In genomic region chr5:175700991-175701390, GRCh38 we compare ENCODE assay signal across 12 cellular contexts. TPM values are rescaled to one million over a fixed set of nuclear protein-coding genes. Genes with fewer than 3 reads are reported as not detected.
A peak's percentile ranks its signal among the peaks of the same experiment; 100 is the strongest.
DNase-seq lines count a peak whose midpoint lies in the region; ATAC-seq and TF ChIP-seq lines count a peak whose summit lies in the region.
"Had no signal": no experiment of that assay in that cellular context is flagged by ENCODE, and none has a peak within 500 bp of the region (broad histone marks: within the 10 kb centered on the region; RNA-seq: fewer than 3 reads in every experiment).

No MANE protein-coding gene starts in this region.

- H3K4me1 ChIP-seq in Caco-2, result peaks cover 7% of the 10 kb centered on the region
- H3K4me1 ChIP-seq in GM23338 (ENCODE audit: insufficient read depth), result peaks cover 13% of the 10 kb centered on the region

- DNase-seq in Caco-2 (peak in 1 of 2 experiments; percentile 27), GM23338 (ENCODE audit: low spot score) (peak; percentile 29), WTC11 (ENCODE audit: low spot score) (peak; percentile 9), mesenteric fat pad (ENCODE audit: low spot score) (peak; percentile 28), NCI-H524 treated with DMSO at 0.1 percent for 48 hours (lab: John Stamatoyannopoulos, UW) (no peak), NCI-H446 (lab: John Stamatoyannopoulos, UW) (no peak)
- DNase-seq in stimulated activated naive CD4-positive, alpha-beta T cell (lab: John Stamatoyannopoulos, UW), result no peak
- DNase-seq: activated CD4-positive, alpha-beta T cell treated with anti-CD3 and anti-CD28 coated beads, Interleukin-2, amount 50 U/mL, for 1 hour; natural killer cell; NCI-H1048 had no signal

- H3K36me3 ChIP-seq in Caco-2 (ENCODE audit: control insufficient read depth, insufficient read depth, low read length) (no peaks in the 10 kb centered on the region), GM23338 (ENCODE audit: insufficient read depth) (no peaks in the 10 kb centered on the region)

- H3K9me3 Mint-ChIP-seq in Caco-2 (ENCODE audit: unreplicated experiment) (peaks cover 10% of the 10 kb centered on the region), GM23338 (peaks cover 4% of the 10 kb centered on the region; the same call in 1 of the 3 replicates), WTC11 (peaks cover 11% of the 10 kb centered on the region; the same call in 1 of the 2 replicates)

- H3K27ac Mint-ChIP-seq in Caco-2 (ENCODE audit: unreplicated experiment) (no peak overlapping the region), GM23338 (no peak overlapping the region), WTC11 (no peak overlapping the region)
- H3K27ac Mint-ChIP-seq: brain, natural killer cell had no signal

- no peak overlapping the region for H3K27ac ChIP-seq in GM23338 (ENCODE audit: low read depth)

- peaks cover 6% of the 10 kb centered on the region for H3K36me3 Mint-ChIP-seq in Caco-2 (ENCODE audit: insufficient read depth, unreplicated experiment)
- no peaks in the 10 kb centered on the region; the same call in 2 of the 3 replicates for H3K36me3 Mint-ChIP-seq in GM23338 (ENCODE audit: low read depth)
- H3K36me3 Mint-ChIP-seq in WTC11, result peaks cover 4% of the 10 kb centered on the region; the same call in 1 of the 2 replicates
- H3K36me3 Mint-ChIP-seq: natural killer cell had no signal

- H3K27me3 Mint-ChIP-seq in Caco-2 (ENCODE audit: insufficient read depth, unreplicated experiment) (peaks cover 4% of the 10 kb centered on the region), GM23338 (ENCODE audit: insufficient read depth, low read depth, poor library complexity) (peaks cover 13% of the 10 kb centered on the region), WTC11 (ENCODE audit: low read depth) (no peaks in the 10 kb centered on the region; the same call in 1 of the 2 replicates)

- no peak overlapping the region for H2AFZ ChIP-seq in GM23338

- H4K20me1 ChIP-seq in GM23338 (replicated peaks; ENCODE audit: insufficient read depth), result no peaks in the 10 kb centered on the region

- no peak overlapping the region for H3K4me3 Mint-ChIP-seq in Caco-2 (ENCODE audit: unreplicated experiment)
- no peak overlapping the region for H3K4me3 Mint-ChIP-seq in GM23338
- no peak overlapping the region for H3K4me3 Mint-ChIP-seq in WTC11
- H3K4me3 Mint-ChIP-seq: brain, natural killer cell had no signal

- H3K27me3 ChIP-seq in Caco-2 (replicated peaks; ENCODE audit: control insufficient read depth, insufficient read depth, low read length) (no peaks in the 10 kb centered on the region), GM23338 (ENCODE audit: insufficient read depth) (no peaks in the 10 kb centered on the region)

- CTCF ChIA-PET in Caco-2 (lab: Charles Lee), result interaction anchor here (1.0 to 1.3 kb wide), 5 partner anchors 12 to 169 kb away, joined by 3 to 6 read pairs (median 5); no protein-coding TSS in a partner anchor
- CTCF ChIA-PET in WTC11 (lab: Charles Lee), result interaction anchor here (1.1 to 8.1 kb wide), 12 partner anchors 10 to 168 kb away, joined by 3 to 68 read pairs (median 7); partner anchors contain the start of gene HRH2

- H3K4me3 ChIP-seq in Caco-2 (ENCODE audit: low read depth, low read length), result no peak overlapping the region
- no peak overlapping the region for H3K4me3 ChIP-seq in GM23338

- peak; percentile 16 to 32 for TF ChIP-seq CTCF in Caco-2 (IDR thresholded peaks at IDR 0.05; ENCODE audit: insufficient read depth in 1 of 2, low read depth in 1 of 2, low read length in 1 of 2, severe bottlenecking in 1 of 2, unreplicated experiment in 1 of 2)
- TF ChIP-seq CTCF in GM23338 (conservative IDR thresholded peaks at IDR 0.05; ENCODE audit: low read depth in 2 of 2), result peak; percentile 41 to 63
- no peak; the same call in 1 of the 2 replicates for TF ChIP-seq CTCF in WTC11 (IDR thresholded peaks at IDR 0.05)

- H3K9me3 ChIP-seq in Caco-2, result no peaks in the 10 kb centered on the region

- BruUV-seq in Caco-2 (replicated peaks; lab: Mats Ljungman, UMichigan), result no TSS peak

- H3K79me2 ChIP-seq in GM23338 (replicated peaks; ENCODE audit: insufficient read depth), result no peaks in the 10 kb centered on the region

- H3K4me2 ChIP-seq in GM23338, result no peak overlapping the region

- ATAC-seq in GM23338, result no peak
- ATAC-seq in WTC11, result no peak
- ATAC-seq in GM21390 (IDR thresholded peaks at IDR 0.05; ENCODE audit: unreplicated experiment), result no peak

- peaks cover 7% of the 10 kb centered on the region for H3K4me1 Mint-ChIP-seq in Caco-2 (ENCODE audit: low read depth, unreplicated experiment)
- peaks cover 15% of the 10 kb centered on the region for H3K4me1 Mint-ChIP-seq in GM23338
- peaks cover 28% of the 10 kb centered on the region for H3K4me1 Mint-ChIP-seq in WTC11

- POLR2A ChIA-PET in Caco-2 (lab: Charles Lee), result interaction anchor here (0.7 kb wide), 1 partner anchor 1808 kb away, joined by 3 read pairs; no protein-coding TSS in a partner anchor
- POLR2A ChIA-PET in WTC11 (lab: Charles Lee), result no interaction called here

- no peaks in the 10 kb centered on the region for H3F3A ChIP-seq in GM23338 (replicated peaks; ENCODE audit: low read depth)

- H3K9me2 ChIP-seq in GM23338 (ENCODE audit: insufficient read depth), result no peaks in the 10 kb centered on the region

- intact Hi-C loops in Caco-2 (cut with micrococcal nuclease; ENCODE audit: unreplicated experiment), result no loop called here

TF ChIP-seq in GM23338, 12 proteins besides CTCF, POLR2A, EP300 and RAD21 (continues in another document):
- TF ChIP-seq EZH2 (IDR thresholded peaks at IDR 0.05; ENCODE audit: low read depth, unreplicated experiment) (no peak), STAT1 (IDR thresholded peaks at IDR 0.05; ENCODE audit: unreplicated experiment) (no peak), ZNF114 (CRISPR knock-in tag; IDR thresholded peaks at IDR 0.05) (no peak)

TF ChIP-seq in WTC11, 78 proteins besides CTCF, POLR2A, EP300 and RAD21 (continues in another document):
- no peak for TF ChIP-seq PREB (CRISPR knock-in tag; IDR thresholded peaks at IDR 0.05; ENCODE audit: borderline replicate concordance)
- TF ChIP-seq JAZF1 (CRISPR knock-in tag; IDR thresholded peaks at IDR 0.05), result no peak
- no peak for TF ChIP-seq AFF4 (CRISPR knock-in tag; IDR thresholded peaks at IDR 0.05; ENCODE audit: borderline replicate concordance)
- TF ChIP-seq NFE2L1 (CRISPR knock-in tag; IDR thresholded peaks at IDR 0.05), result no peak
- TF ChIP-seq ZNF671 (CRISPR knock-in tag; IDR thresholded peaks at IDR 0.05), result no peak
- no peak for TF ChIP-seq CREB1 (CRISPR knock-in tag; IDR thresholded peaks at IDR 0.05)
- TF ChIP-seq ZNF219 (CRISPR knock-in tag; IDR thresholded peaks at IDR 0.05; ENCODE audit: borderline replicate concordance), result no peak
- TF ChIP-seq ATF1 (CRISPR knock-in tag; IDR thresholded peaks at IDR 0.05), result no peak
- no peak for TF ChIP-seq ETV6 (CRISPR knock-in tag; IDR thresholded peaks at IDR 0.05)
- no peak for TF ChIP-seq ZNF423 (CRISPR knock-in tag; IDR thresholded peaks at IDR 0.05)
- no peak for TF ChIP-seq IRF1 (CRISPR knock-in tag; IDR thresholded peaks at IDR 0.05)

RNA-seq across cellular contexts. Expression of gene HRH2, which starts 43.1 kb away (rescaled TPM):
- total RNA-seq in Caco-2 (2022), result not detected in 2 replicates
- 5.9 and 6.8 TPM in 2 replicates for total RNA-seq in GM23338 (2014; rRNA removed; shearing (Covaris generic))
- polyA plus RNA-seq in GM23338 (2016; fragmentation: Nextera tagmentation; extraction: Ambion mirVana), result 7.0 and 8.8 TPM in 2 replicates
- total RNA-seq in WTC11 (2021), result 9.3 to 12.7 TPM (median 12.2 TPM) in 3 replicates
- 12.5 TPM for total RNA-seq in mesenteric fat pad

Comparison
In these comparisons a context has a peak if more than half of its experiments do, and no peak if none do; other contexts are left out.
1. DNase-seq: peak in GM23338 (single experiment), WTC11 (single experiment) and mesenteric fat pad (single experiment); none in NCI-H524 treated with DMSO at 0.1 percent for 48 hours (single experiment), stimulated activated naive CD4-positive, alpha-beta T cell (0 of 6) and NCI-H446 (0 of 2).